ENCODE assay signal across 2 cellular contexts in the genomic region with DNA sequence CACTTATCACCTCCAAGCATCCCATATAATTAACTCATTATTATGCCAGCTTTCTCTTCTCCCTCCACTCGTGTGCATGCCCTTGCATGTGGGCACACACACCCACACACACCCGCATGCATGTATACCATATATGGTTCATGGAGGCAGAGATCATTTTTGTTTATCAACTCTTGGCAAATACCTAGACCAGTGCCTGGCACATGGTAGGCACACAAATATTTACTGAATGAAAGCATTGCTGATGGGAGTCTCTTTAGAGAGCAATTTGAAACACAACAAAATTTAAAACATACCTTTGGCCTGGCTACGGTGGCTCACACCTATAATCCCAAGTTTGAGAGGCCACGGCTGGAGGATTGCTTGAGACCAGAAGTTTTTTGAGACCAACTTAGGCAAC.
TF ChIP-seq lines count a peak whose summit lies in the region.

No MANE protein-coding gene starts in this region.

TF ChIP-seq in WTC11, 78 proteins besides CTCF, POLR2A, EP300 and RAD21:
- TF ChIP-seq, protein P1, sequence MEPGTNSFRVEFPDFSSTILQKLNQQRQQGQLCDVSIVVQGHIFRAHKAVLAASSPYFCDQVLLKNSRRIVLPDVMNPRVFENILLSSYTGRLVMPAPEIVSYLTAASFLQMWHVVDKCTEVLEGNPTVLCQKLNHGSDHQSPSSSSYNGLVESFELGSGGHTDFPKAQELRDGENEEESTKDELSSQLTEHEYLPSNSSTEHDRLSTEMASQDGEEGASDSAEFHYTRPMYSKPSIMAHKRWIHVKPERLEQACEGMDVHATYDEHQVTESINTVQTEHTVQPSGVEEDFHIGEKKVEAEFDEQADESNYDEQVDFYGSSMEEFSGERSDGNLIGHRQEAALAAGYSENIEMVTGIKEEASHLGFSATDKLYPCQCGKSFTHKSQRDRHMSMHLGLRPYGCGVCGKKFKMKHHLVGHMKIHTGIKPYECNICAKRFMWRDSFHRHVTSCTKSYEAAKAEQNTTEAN (CRISPR knock-in tag; IDR thresholded peaks at IDR 0.05) = no peak
- TF ChIP-seq OVOL2 (CRISPR knock-in tag; IDR thresholded peaks at IDR 0.05; ENCODE audit: borderline replicate concordance) (no peak), CREM (CRISPR knock-in tag; IDR thresholded peaks at IDR 0.05) (no peak), TP53 (CRISPR knock-in tag; IDR thresholded peaks at IDR 0.05) (no peak), GRHL2 (CRISPR knock-in tag; IDR thresholded peaks at IDR 0.05; ENCODE audit: insufficient replicate concordance, severe bottlenecking) (no peak), FOXK1 (CRISPR knock-in tag; IDR thresholded peaks at IDR 0.05) (no peak), NFE2L1 (CRISPR knock-in tag; IDR thresholded peaks at IDR 0.05) (no peak), SMAD4 (CRISPR knock-in tag; IDR thresholded peaks at IDR 0.05) (no peak), IRF2 (CRISPR knock-in tag; IDR thresholded peaks at IDR 0.05; ENCODE audit: borderline replicate concordance, low read depth) (no peak), NR3C1 (CRISPR knock-in tag; conservative IDR thresholded peaks at IDR 0.05; ENCODE audit: low read depth) (no peak), NR2C2 (CRISPR knock-in tag; IDR thresholded peaks at IDR 0.05) (no peak), ATF1 (CRISPR knock-in tag; IDR thresholded peaks at IDR 0.05) (no peak), ELF4 (CRISPR knock-in tag; IDR thresholded peaks at IDR 0.05; ENCODE audit: low read depth) (no peak), ZNF317 (CRISPR knock-in tag; IDR thresholded peaks at IDR 0.05; ENCODE audit: borderline replicate concordance, low read depth) (no peak), SMAD3 (CRISPR knock-in tag; IDR thresholded peaks at IDR 0.05; ENCODE audit: borderline replicate concordance) (no peak), ESRRA (CRISPR knock-in tag; IDR thresholded peaks at IDR 0.05; ENCODE audit: borderline replicate concordance) (no peak)
- TF ChIP-seq, protein P2, sequence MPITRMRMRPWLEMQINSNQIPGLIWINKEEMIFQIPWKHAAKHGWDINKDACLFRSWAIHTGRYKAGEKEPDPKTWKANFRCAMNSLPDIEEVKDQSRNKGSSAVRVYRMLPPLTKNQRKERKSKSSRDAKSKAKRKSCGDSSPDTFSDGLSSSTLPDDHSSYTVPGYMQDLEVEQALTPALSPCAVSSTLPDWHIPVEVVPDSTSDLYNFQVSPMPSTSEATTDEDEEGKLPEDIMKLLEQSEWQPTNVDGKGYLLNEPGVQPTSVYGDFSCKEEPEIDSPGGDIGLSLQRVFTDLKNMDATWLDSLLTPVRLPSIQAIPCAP (CRISPR knock-in tag; IDR thresholded peaks at IDR 0.05) = no peak
- TF ChIP-seq, protein P3, sequence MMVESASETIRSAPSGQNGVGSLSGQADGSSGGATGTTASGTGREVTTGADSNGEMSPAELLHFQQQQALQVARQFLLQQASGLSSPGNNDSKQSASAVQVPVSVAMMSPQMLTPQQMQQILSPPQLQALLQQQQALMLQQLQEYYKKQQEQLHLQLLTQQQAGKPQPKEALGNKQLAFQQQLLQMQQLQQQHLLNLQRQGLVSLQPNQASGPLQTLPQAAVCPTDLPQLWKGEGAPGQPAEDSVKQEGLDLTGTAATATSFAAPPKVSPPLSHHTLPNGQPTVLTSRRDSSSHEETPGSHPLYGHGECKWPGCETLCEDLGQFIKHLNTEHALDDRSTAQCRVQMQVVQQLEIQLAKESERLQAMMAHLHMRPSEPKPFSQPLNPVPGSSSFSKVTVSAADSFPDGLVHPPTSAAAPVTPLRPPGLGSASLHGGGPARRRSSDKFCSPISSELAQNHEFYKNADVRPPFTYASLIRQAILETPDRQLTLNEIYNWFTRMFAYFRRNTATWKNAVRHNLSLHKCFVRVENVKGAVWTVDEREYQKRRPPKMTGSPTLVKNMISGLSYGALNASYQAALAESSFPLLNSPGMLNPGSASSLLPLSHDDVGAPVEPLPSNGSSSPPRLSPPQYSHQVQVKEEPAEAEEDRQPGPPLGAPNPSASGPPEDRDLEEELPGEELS (CRISPR knock-in tag; IDR thresholded peaks at IDR 0.05) = no peak
- TF ChIP-seq, protein P4, sequence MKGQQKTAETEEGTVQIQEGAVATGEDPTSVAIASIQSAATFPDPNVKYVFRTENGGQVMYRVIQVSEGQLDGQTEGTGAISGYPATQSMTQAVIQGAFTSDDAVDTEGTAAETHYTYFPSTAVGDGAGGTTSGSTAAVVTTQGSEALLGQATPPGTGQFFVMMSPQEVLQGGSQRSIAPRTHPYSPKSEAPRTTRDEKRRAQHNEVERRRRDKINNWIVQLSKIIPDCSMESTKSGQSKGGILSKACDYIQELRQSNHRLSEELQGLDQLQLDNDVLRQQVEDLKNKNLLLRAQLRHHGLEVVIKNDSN (CRISPR knock-in tag; IDR thresholded peaks at IDR 0.05) = no peak
- TF ChIP-seq, protein P5, sequence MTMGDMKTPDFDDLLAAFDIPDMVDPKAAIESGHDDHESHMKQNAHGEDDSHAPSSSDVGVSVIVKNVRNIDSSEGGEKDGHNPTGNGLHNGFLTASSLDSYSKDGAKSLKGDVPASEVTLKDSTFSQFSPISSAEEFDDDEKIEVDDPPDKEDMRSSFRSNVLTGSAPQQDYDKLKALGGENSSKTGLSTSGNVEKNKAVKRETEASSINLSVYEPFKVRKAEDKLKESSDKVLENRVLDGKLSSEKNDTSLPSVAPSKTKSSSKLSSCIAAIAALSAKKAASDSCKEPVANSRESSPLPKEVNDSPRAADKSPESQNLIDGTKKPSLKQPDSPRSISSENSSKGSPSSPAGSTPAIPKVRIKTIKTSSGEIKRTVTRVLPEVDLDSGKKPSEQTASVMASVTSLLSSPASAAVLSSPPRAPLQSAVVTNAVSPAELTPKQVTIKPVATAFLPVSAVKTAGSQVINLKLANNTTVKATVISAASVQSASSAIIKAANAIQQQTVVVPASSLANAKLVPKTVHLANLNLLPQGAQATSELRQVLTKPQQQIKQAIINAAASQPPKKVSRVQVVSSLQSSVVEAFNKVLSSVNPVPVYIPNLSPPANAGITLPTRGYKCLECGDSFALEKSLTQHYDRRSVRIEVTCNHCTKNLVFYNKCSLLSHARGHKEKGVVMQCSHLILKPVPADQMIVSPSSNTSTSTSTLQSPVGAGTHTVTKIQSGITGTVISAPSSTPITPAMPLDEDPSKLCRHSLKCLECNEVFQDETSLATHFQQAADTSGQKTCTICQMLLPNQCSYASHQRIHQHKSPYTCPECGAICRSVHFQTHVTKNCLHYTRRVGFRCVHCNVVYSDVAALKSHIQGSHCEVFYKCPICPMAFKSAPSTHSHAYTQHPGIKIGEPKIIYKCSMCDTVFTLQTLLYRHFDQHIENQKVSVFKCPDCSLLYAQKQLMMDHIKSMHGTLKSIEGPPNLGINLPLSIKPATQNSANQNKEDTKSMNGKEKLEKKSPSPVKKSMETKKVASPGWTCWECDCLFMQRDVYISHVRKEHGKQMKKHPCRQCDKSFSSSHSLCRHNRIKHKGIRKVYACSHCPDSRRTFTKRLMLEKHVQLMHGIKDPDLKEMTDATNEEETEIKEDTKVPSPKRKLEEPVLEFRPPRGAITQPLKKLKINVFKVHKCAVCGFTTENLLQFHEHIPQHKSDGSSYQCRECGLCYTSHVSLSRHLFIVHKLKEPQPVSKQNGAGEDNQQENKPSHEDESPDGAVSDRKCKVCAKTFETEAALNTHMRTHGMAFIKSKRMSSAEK (CRISPR knock-in tag; IDR thresholded peaks at IDR 0.05; ENCODE audit: borderline replicate concordance) = no peak
TF ChIP-seq in WTC11: peak in this region for 0.

TF ChIP-seq in HepG2, 621 proteins besides CTCF, POLR2A, EP300 and RAD21:
- TF ChIP-seq ZFP37 (CRISPR knock-in tag; IDR thresholded peaks at IDR 0.05; ENCODE audit: borderline replicate concordance) = no peak
- TF ChIP-seq FOXK1 (CRISPR knock-in tag; IDR thresholded peaks at IDR 0.05; ENCODE audit: borderline replicate concordance, low read depth) = no peak
- no peak for TF ChIP-seq CC2D1A (CRISPR knock-in tag; IDR thresholded peaks at IDR 0.05)
- TF ChIP-seq ELF4 (CRISPR knock-in tag; IDR thresholded peaks at IDR 0.05; ENCODE audit: borderline replicate concordance) = no peak
- TF ChIP-seq ZNF121 (CRISPR knock-in tag; IDR thresholded peaks at IDR 0.05) = no peak
- TF ChIP-seq ZNF558 (CRISPR knock-in tag; IDR thresholded peaks at IDR 0.05; ENCODE audit: borderline replicate concordance) = no peak
- TF ChIP-seq, protein P6, sequence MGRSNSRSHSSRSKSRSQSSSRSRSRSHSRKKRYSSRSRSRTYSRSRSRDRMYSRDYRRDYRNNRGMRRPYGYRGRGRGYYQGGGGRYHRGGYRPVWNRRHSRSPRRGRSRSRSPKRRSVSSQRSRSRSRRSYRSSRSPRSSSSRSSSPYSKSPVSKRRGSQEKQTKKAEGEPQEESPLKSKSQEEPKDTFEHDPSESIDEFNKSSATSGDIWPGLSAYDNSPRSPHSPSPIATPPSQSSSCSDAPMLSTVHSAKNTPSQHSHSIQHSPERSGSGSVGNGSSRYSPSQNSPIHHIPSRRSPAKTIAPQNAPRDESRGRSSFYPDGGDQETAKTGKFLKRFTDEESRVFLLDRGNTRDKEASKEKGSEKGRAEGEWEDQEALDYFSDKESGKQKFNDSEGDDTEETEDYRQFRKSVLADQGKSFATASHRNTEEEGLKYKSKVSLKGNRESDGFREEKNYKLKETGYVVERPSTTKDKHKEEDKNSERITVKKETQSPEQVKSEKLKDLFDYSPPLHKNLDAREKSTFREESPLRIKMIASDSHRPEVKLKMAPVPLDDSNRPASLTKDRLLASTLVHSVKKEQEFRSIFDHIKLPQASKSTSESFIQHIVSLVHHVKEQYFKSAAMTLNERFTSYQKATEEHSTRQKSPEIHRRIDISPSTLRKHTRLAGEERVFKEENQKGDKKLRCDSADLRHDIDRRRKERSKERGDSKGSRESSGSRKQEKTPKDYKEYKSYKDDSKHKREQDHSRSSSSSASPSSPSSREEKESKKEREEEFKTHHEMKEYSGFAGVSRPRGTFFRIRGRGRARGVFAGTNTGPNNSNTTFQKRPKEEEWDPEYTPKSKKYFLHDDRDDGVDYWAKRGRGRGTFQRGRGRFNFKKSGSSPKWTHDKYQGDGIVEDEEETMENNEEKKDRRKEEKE (IDR thresholded peaks at IDR 0.05) = no peak
- TF ChIP-seq ZSCAN25 (CRISPR knock-in tag; IDR thresholded peaks at IDR 0.05) = no peak
- no peak for TF ChIP-seq ZNF674 (CRISPR knock-in tag; IDR thresholded peaks at IDR 0.05; ENCODE audit: low read depth)
- TF ChIP-seq, protein P7, sequence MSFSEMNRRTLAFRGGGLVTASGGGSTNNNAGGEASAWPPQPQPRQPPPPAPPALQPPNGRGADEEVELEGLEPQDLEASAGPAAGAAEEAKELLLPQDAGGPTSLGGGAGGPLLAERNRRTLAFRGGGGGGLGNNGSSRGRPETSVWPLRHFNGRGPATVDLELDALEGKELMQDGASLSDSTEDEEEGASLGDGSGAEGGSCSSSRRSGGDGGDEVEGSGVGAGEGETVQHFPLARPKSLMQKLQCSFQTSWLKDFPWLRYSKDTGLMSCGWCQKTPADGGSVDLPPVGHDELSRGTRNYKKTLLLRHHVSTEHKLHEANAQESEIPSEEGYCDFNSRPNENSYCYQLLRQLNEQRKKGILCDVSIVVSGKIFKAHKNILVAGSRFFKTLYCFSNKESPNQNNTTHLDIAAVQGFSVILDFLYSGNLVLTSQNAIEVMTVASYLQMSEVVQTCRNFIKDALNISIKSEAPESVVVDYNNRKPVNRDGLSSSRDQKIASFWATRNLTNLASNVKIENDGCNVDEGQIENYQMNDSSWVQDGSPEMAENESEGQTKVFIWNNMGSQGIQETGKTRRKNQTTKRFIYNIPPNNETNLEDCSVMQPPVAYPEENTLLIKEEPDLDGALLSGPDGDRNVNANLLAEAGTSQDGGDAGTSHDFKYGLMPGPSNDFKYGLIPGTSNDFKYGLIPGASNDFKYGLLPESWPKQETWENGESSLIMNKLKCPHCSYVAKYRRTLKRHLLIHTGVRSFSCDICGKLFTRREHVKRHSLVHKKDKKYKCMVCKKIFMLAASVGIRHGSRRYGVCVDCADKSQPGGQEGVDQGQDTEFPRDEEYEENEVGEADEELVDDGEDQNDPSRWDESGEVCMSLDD (CRISPR knock-in tag; IDR thresholded peaks at IDR 0.05; ENCODE audit: borderline replicate concordance) = no peak
- no peak for TF ChIP-seq ZKSCAN8 (CRISPR knock-in tag; IDR thresholded peaks at IDR 0.05; ENCODE audit: borderline replicate concordance)
- TF ChIP-seq ARNT2 (CRISPR knock-in tag; IDR thresholded peaks at IDR 0.05; ENCODE audit: low read depth) = no peak
- TF ChIP-seq RXRB (CRISPR knock-in tag; IDR thresholded peaks at IDR 0.05; ENCODE audit: borderline replicate concordance) = no peak
- TF ChIP-seq ZNF530 (CRISPR knock-in tag; IDR thresholded peaks at IDR 0.05; ENCODE audit: low read depth) = no peak
